Comparison of ENCODE assay signal across 25 cellular contexts in genomic region chr9:9437641-9438040, GRCh38.
"Had no signal": no experiment of that assay in that cellular context is flagged by ENCODE, and none has a peak within 500 bp of the region (broad histone marks: within the 10 kb centered on the region; RNA-seq: fewer than 3 reads in every experiment).

No MANE protein-coding gene starts in this region.

- H3K27me3 ChIP-seq: neural progenitor cell, pancreas, right lobe of liver, sigmoid colon, stomach, thyroid gland, tibial nerve, upper lobe of left lung, vagina had no signal

- H3K4me1 Mint-ChIP-seq: naive thymus-derived CD8-positive, alpha-beta T cell; nephron progenitor cell; stimulated activated effector memory CD8-positive, alpha-beta T cell treated with anti-CD3 and anti-CD28 coated beads, Interleukin-12 subunit alpha, Interleukin-12 subunit beta, amount 100 ng/mL, for 72 hours; stimulated activated naive B cell treated with anti-CD40 and anti-IgM and Interleukin-4, amounts not matched to agents 10 μg/mL and 1 μg/mL and 100 μg/mL, for 72 hours had no signal

- H3K27ac ChIP-seq: neural progenitor cell, pancreas, prostate gland, right lobe of liver, sigmoid colon, stomach, thoracic aorta, thyroid gland, tibial nerve, upper lobe of left lung, vagina had no signal

- H3K36me3 ChIP-seq: neural progenitor cell, pancreas, prostate gland, right lobe of liver, sigmoid colon, stomach, thoracic aorta, thyroid gland, tibial nerve, upper lobe of left lung, vagina had no signal

- H3K4me3 ChIP-seq: neural progenitor cell, pancreas, prostate gland, right lobe of liver, sigmoid colon, stomach, thoracic aorta, thyroid gland, tibial nerve, upper lobe of left lung, vagina had no signal

- H3K27me3 Mint-ChIP-seq: naive thymus-derived CD8-positive, alpha-beta T cell; natural killer cell treated with Interleukin-12 subunit alpha and Interleukin-12 subunit beta and Interleukin-15 and Interleukin-18, amount 100 ng/mL, for 72 hours; stimulated activated naive B cell treated with anti-CD40 and anti-IgM and Interleukin-4, amounts not matched to agents 10 μg/mL and 1 μg/mL and 100 μg/mL, for 72 hours; stimulated activated naive CD8-positive, alpha-beta T cell treated with anti-CD3 and anti-CD28 coated beads, Interleukin-15, Interleukin-2, amounts not matched to agents 100 ng/mL and 50 ng/mL, for 24 hours had no signal

- H3K36me3 Mint-ChIP-seq: naive thymus-derived CD8-positive, alpha-beta T cell; natural killer cell treated with Interleukin-12 subunit alpha and Interleukin-12 subunit beta and Interleukin-15 and Interleukin-18, amount 100 ng/mL, for 72 hours; neural progenitor cell; stimulated activated effector memory CD8-positive, alpha-beta T cell treated with anti-CD3 and anti-CD28 coated beads, Interleukin-12 subunit alpha, Interleukin-12 subunit beta, amount 100 ng/mL, for 72 hours; stimulated activated naive B cell treated with anti-CD40 and anti-IgM and Interleukin-4, amounts not matched to agents 10 μg/mL and 1 μg/mL and 100 μg/mL, for 72 hours had no signal

- DNase-seq: naive thymus-derived CD8-positive, alpha-beta T cell; nephron progenitor cell; pancreas; right cardiac atrium; right lobe of liver; sigmoid colon; small intestine; stimulated activated CD4-positive, alpha-beta T cell treated with anti-CD3 and anti-CD28 coated beads, Interleukin-15, amount 100 ng/mL, for 24 hours; stimulated activated CD4-positive, alpha-beta T cell treated with anti-CD3 and anti-CD28 coated beads, Interleukin-2, amount 100 ng/mL, for 24 hours; stimulated activated CD4-positive, alpha-beta T cell treated with anti-CD3 and anti-CD28 coated beads, Interleukin-2, amount 100 ng/mL, for 48 hours; stimulated activated CD4-positive, alpha-beta T cell treated with anti-CD3 and anti-CD28 coated beads, Interleukin-4, amount 100 ng/mL, for 24 hours; stimulated activated naive B cell treated with anti-CD40 and anti-IgM and Interleukin-4, amounts not matched to agents 10 μg/mL and 1 μg/mL and 100 μg/mL, for 72 hours; stimulated activated naive CD4-positive, alpha-beta T cell treated with Interleukin-2 at 50 U/mL for 16 hours; stomach; thyroid gland; trophoblast cell; upper lobe of left lung had no signal

- H3K27ac Mint-ChIP-seq: naive thymus-derived CD8-positive, alpha-beta T cell; natural killer cell treated with Interleukin-12 subunit alpha and Interleukin-12 subunit beta and Interleukin-15 and Interleukin-18, amount 100 ng/mL, for 72 hours; nephron progenitor cell; neural progenitor cell; stimulated activated effector memory CD8-positive, alpha-beta T cell treated with anti-CD3 and anti-CD28 coated beads, Interleukin-12 subunit alpha, Interleukin-12 subunit beta, amount 100 ng/mL, for 72 hours; stimulated activated naive B cell treated with anti-CD40 and anti-IgM and Interleukin-4, amounts not matched to agents 10 μg/mL and 1 μg/mL and 100 μg/mL, for 72 hours; stimulated activated naive CD8-positive, alpha-beta T cell treated with anti-CD3 and anti-CD28 coated beads, Interleukin-15, Interleukin-2, amounts not matched to agents 100 ng/mL and 50 ng/mL, for 24 hours had no signal

- H3K4me1 ChIP-seq: pancreas, prostate gland, right lobe of liver, sigmoid colon, stomach, thyroid gland, tibial nerve, upper lobe of left lung, vagina had no signal

- H3K4me3 Mint-ChIP-seq: naive thymus-derived CD8-positive, alpha-beta T cell; natural killer cell treated with Interleukin-12 subunit alpha and Interleukin-12 subunit beta and Interleukin-15 and Interleukin-18, amount 100 ng/mL, for 72 hours; nephron progenitor cell; neural progenitor cell; stimulated activated effector memory CD8-positive, alpha-beta T cell treated with anti-CD3 and anti-CD28 coated beads, Interleukin-12 subunit alpha, Interleukin-12 subunit beta, amount 100 ng/mL, for 72 hours; stimulated activated naive B cell treated with anti-CD40 and anti-IgM and Interleukin-4, amounts not matched to agents 10 μg/mL and 1 μg/mL and 100 μg/mL, for 72 hours; stimulated activated naive CD8-positive, alpha-beta T cell treated with anti-CD3 and anti-CD28 coated beads, Interleukin-15, Interleukin-2, amounts not matched to agents 100 ng/mL and 50 ng/mL, for 24 hours had no signal

- H3K9me3 ChIP-seq: pancreas, prostate gland, right lobe of liver, sigmoid colon, stomach, thoracic aorta, thyroid gland, tibial nerve, upper lobe of left lung, vagina had no signal

- H3K9me3 Mint-ChIP-seq: nephron progenitor cell; neural progenitor cell; stimulated activated naive B cell treated with anti-CD40 and anti-IgM and Interleukin-4, amounts not matched to agents 10 μg/mL and 1 μg/mL and 100 μg/mL, for 72 hours had no signal

- ATAC-seq: naive thymus-derived CD8-positive, alpha-beta T cell; natural killer cell treated with Interleukin-12 subunit alpha and Interleukin-12 subunit beta and Interleukin-15 and Interleukin-18, amount 100 ng/mL, for 72 hours; pancreas; right cardiac atrium; right lobe of liver; stimulated activated effector memory CD8-positive, alpha-beta T cell treated with anti-CD3 and anti-CD28 coated beads, Interleukin-12 subunit alpha, Interleukin-12 subunit beta, amount 100 ng/mL, for 72 hours; stimulated activated naive B cell treated with anti-CD40 and anti-IgM and Interleukin-4, amounts not matched to agents 10 μg/mL and 1 μg/mL and 100 μg/mL, for 72 hours had no signal
